8 cellular contexts compared by ENCODE assay signal in the genomic region with DNA sequence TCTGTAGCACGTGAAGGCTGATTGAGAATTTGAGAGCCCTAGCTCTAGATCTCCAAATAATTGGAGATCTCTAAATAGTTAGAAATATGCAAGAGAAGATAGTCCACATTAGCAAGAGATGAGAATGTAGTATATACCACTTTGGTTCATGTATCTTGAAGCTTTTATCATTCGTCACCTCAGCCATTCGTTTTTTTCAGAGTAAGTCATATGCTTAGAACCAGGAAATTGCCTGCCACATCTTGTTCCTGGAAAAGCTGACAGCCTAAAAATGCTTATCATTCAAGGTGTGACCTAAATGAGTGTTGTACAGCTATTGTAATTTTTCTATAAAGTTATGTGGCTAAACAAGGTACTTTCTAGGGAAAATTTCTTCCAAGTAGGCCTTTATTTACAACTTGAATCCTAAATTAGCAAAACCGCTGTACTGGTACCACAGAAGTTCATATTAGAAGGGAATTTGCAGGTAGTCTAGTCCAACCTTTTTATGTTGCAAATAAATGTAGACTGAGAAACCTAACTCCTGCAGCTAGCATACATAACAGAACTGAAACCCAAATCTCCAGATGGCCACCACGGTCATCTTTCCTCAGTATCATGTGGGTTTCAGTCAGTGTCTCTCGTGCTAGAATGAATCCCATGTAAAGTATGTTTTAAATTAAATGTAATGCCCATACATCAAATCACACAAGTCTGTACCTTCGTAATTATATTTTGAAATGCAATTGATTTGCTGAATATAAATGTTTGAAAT. TPM values are rescaled to one million over a fixed set of nuclear protein-coding genes. Genes with fewer than 3 reads are reported as not detected.
A peak's percentile ranks its signal among the peaks of the same experiment; 100 is the strongest.
DNase-seq lines count a peak whose midpoint lies in the region; ATAC-seq, FAIRE-seq and TF ChIP-seq lines count a peak whose summit lies in the region.

No MANE protein-coding gene starts in this region.

- no peak for TF ChIP-seq CTCF in MM.1S (IDR thresholded peaks at IDR 0.05; ENCODE audit: low read length)
- no peak for TF ChIP-seq CTCF in esophagus squamous epithelium (IDR thresholded peaks at IDR 0.05)
- TF ChIP-seq CTCF in uterus (IDR thresholded peaks at IDR 0.05), result no peak

- no peaks in the 10 kb centered on the region for H3K9me2 ChIP-seq in MM.1S (replicated peaks; ENCODE audit: insufficient read depth, low read length)

- peaks cover 51% of the 10 kb centered on the region for H3F3A ChIP-seq in MM.1S (ENCODE audit: insufficient read depth, low read length)

- peaks cover 96% of the 10 kb centered on the region for H3K79me2 ChIP-seq in MM.1S (ENCODE audit: low read length)

- intact Hi-C loops in esophagus squamous epithelium (cut with DNase I), result no loop called here
- intact Hi-C loops in uterus (cut with DNase I; ENCODE audit: low total_unique reads), result no loop called here

- no peak overlapping the region for H2AFZ ChIP-seq in MM.1S (ENCODE audit: low read length)

- TF ChIP-seq POLR2A in GM12892 (IDR thresholded peaks at IDR 0.05; ENCODE audit: low read depth, low read length), result no peak
- no peak for TF ChIP-seq POLR2A in esophagus squamous epithelium (IDR thresholded peaks at IDR 0.05)
- TF ChIP-seq POLR2A in uterus (IDR thresholded peaks at IDR 0.05), result no peak

- H3K4me1 ChIP-seq in MM.1S (ENCODE audit: low read length) (peaks cover 82% of the 10 kb centered on the region), esophagus squamous epithelium (peaks cover 9 to 31% (median 16%) of the 10 kb centered on the region in 3 donors), uterus (peaks cover 0 to 5% of the 10 kb centered on the region in 2 donors)

- H3K36me3 ChIP-seq in MM.1S (replicated peaks; ENCODE audit: insufficient read depth, low read length), result 0 out of 2 replicates have a peak, but pooled peaks cover 3% of the 10 kb centered on the region
- H3K36me3 ChIP-seq in esophagus squamous epithelium, result no peaks in the 10 kb centered on the region
- no peaks in the 10 kb centered on the region for H3K36me3 ChIP-seq in uterus

- peak overlapping the region; percentile 63 for H3K9ac ChIP-seq in MM.1S (ENCODE audit: low read length)

- DNase-seq in GM12892 (ENCODE audit: insufficient read length), result no peak
- DNase-seq in MM.1S, result peak; percentile 83
- DNase-seq in kidney tubule cell (ENCODE audit: low spot score), result peak; percentile 50
- DNase-seq in EL, result no peak
- DNase-seq in esophagus squamous epithelium (lab: John Stamatoyannopoulos, UW), result no peak
- no peak for DNase-seq in NCI-H146 (lab: John Stamatoyannopoulos, UW)
- no peak for DNase-seq in uterus

- peak overlapping the region; percentile 35 for H3K4me3 ChIP-seq in MM.1S (ENCODE audit: low read length)
- H3K4me3 ChIP-seq in esophagus squamous epithelium, result no peak overlapping the region
- H3K4me3 ChIP-seq in uterus, result no peak overlapping the region

- H3K27ac ChIP-seq in MM.1S (ENCODE audit: low read length), result peak overlapping the region; percentile 90
- H3K27ac ChIP-seq in esophagus squamous epithelium, result peak overlapping the region in 2 of 4 donors; percentile 12 to 42
- no peak overlapping the region for H3K27ac ChIP-seq in uterus

- WGBS in esophagus squamous epithelium, 2 donors, result 49 to 56% methylated on average over 7 of the region's 7 CpGs

- H3K9me3 ChIP-seq in MM.1S (replicated peaks; ENCODE audit: insufficient read depth, low read length) (no peaks in the 10 kb centered on the region), esophagus squamous epithelium (no peaks in the 10 kb centered on the region), uterus (no peaks in the 10 kb centered on the region)

- peak; percentile 85 for FAIRE-seq in GM12892 (lab: Jason Lieb, UNC)

- H4K20me1 ChIP-seq in MM.1S (ENCODE audit: insufficient read depth, low read length), result no peaks in the 10 kb centered on the region

- H3K27me3 ChIP-seq in MM.1S (replicated peaks; ENCODE audit: insufficient read depth, low read length), result no peaks in the 10 kb centered on the region
- H3K27me3 ChIP-seq in esophagus squamous epithelium, result no peaks in the 10 kb centered on the region
- no peaks in the 10 kb centered on the region for H3K27me3 ChIP-seq in uterus

- ATAC-seq in GM21717 (IDR thresholded peaks at IDR 0.05; ENCODE audit: unreplicated experiment), result peak; percentile 69

- peak overlapping the region; percentile 70 for H3K4me2 ChIP-seq in MM.1S (ENCODE audit: low read depth, low read length)

RNA-seq across cellular contexts. Expression of gene FNDC3B, which starts 48.6 kb away (rescaled TPM):
- 4.2 TPM for polyA plus RNA-seq in GM12892 (2012; ENCODE audit: missing spikeins)
- 10 to 100 TPM in 3 of 4 donors, 1 to 10 TPM in 1; 7.7 to 44.3 (median 20.4) TPM for total RNA-seq in esophagus squamous epithelium
- total RNA-seq in uterus, result 100 to 1,000 TPM in 3 of 4 donors, 10 to 100 TPM in 1; 49.7 to 188 (median 165) TPM

Comparison
In these comparisons a context has a peak if more than half of its experiments do, and no peak if none do; other contexts are left out.
1. DNase-seq: peak in MM.1S (single experiment) and kidney tubule cell (single experiment); none in GM12892 (single experiment), EL (single experiment), esophagus squamous epithelium (single experiment), NCI-H146 (single experiment) and uterus (0 of 2).